1 cellular context compared by ENCODE assay signal in the genomic region with DNA sequence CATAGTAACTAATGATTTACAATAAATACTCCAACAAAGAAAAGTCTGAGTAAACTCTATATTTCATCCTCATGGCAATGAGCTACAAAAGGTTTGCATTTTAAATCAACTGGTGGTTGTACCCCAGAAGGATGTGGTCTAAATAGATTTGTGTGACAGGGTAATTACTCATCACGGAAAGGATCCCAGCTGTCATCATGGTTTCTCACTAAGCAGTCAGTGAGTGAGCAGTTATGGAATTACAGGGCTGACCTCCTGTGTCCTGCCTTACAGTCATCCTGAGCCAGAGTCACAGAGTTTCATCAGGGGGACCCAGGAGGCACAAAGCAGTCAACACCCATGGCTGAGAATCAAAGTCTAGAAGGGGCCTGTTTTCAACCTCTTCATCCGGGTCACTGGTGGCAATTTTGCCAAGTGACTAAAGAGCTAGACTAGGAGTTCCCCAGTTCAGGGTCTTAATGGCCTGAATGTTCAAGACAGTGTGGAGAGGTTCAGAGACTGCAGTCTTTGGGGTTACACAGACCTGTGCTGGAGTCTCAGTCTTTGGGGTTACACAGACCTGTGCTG.
TF ChIP-seq lines count a peak whose summit lies in the region.

No MANE protein-coding gene starts in this region.

TF ChIP-seq in HepG2, 621 proteins besides CTCF, POLR2A, EP300 and RAD21 (continued from another document):
- TF ChIP-seq ZBTB46 (CRISPR knock-in tag; IDR thresholded peaks at IDR 0.05; ENCODE audit: borderline replicate concordance) (no peak), MYC (CRISPR knock-in tag; IDR thresholded peaks at IDR 0.05; ENCODE audit: borderline replicate concordance) (no peak), MIER3 (CRISPR knock-in tag; IDR thresholded peaks at IDR 0.05; ENCODE audit: borderline replicate concordance) (no peak)
TF ChIP-seq in HepG2: peak in this region for 0.
